19 cellular contexts compared by ENCODE assay signal in genomic region chr2:223805008-223805407, GRCh38.
"Had no signal": no experiment of that assay in that cellular context is flagged by ENCODE, and none has a peak within 500 bp of the region (broad histone marks: within the 10 kb centered on the region; RNA-seq: fewer than 3 reads in every experiment).

No MANE protein-coding gene starts in this region.

- H3K4me1 Mint-ChIP-seq: nephron progenitor cell had no signal

- H3K27me3 Mint-ChIP-seq: activated CD4-positive, alpha-beta memory T cell treated with anti-CD3 and anti-CD28 coated beads, Interleukin-2, amount 10 ng/mL, durations not matched to agents 7 days and 5 days; activated CD4-positive, alpha-beta T cell treated with anti-CD3 and anti-CD28 coated beads for 36 hours had no signal

- H3K4me3 Mint-ChIP-seq: activated CD4-positive, alpha-beta memory T cell treated with anti-CD3 and anti-CD28 coated beads, Interleukin-2, amount 10 ng/mL, durations not matched to agents 7 days and 5 days; activated CD4-positive, alpha-beta T cell treated with anti-CD3 and anti-CD28 coated beads for 36 hours; activated naive CD4-positive, alpha-beta T cell treated with anti-CD3 and anti-CD28 coated beads for 36 hours; nephron progenitor cell had no signal

- H3K4me3 ChIP-seq: coronary artery, heart left ventricle, spleen had no signal

- DNase-seq: activated CD4-positive, alpha-beta memory T cell treated with anti-CD3 and anti-CD28 coated beads, Interleukin-2, amount 10 ng/mL, durations not matched to agents 7 days and 5 days; activated CD4-positive, alpha-beta T cell treated with anti-CD3 and anti-CD28 coated beads for 36 hours; activated CD8-positive, alpha-beta memory T cell treated with anti-CD3 and anti-CD28 coated beads, Interleukin-2, amount 50 U/mL, for 48 hours; activated naive CD4-positive, alpha-beta T cell treated with anti-CD3 and anti-CD28 coated beads for 36 hours; caudate nucleus; effector CD4-positive, alpha-beta T cell; foreskin melanocyte; heart left ventricle; islet precursor cell; mesenchymal stem cell; nephron progenitor cell; spleen; stimulated activated CD4-positive, alpha-beta T cell treated with anti-CD3 and anti-CD28 coated beads, Interleukin-1b, Interleukin-23, amount 100 ng/mL, for 48 hours; stimulated activated naive CD4-positive, alpha-beta T cell; substantia nigra; upper lobe of left lung had no signal

- H3K4me1 ChIP-seq: heart left ventricle, upper lobe of left lung had no signal

- H3K9me3 ChIP-seq: heart left ventricle, spleen, upper lobe of left lung had no signal

- H3K27me3 ChIP-seq: heart left ventricle, spleen, upper lobe of left lung had no signal

- H3K9me3 Mint-ChIP-seq: activated CD4-positive, alpha-beta memory T cell treated with anti-CD3 and anti-CD28 coated beads, Interleukin-2, amount 10 ng/mL, durations not matched to agents 7 days and 5 days; activated naive CD4-positive, alpha-beta T cell treated with anti-CD3 and anti-CD28 coated beads for 36 hours; nephron progenitor cell had no signal

- H3K27ac Mint-ChIP-seq: activated CD4-positive, alpha-beta memory T cell treated with anti-CD3 and anti-CD28 coated beads, Interleukin-2, amount 10 ng/mL, durations not matched to agents 7 days and 5 days; activated CD4-positive, alpha-beta T cell treated with anti-CD3 and anti-CD28 coated beads for 36 hours; activated naive CD4-positive, alpha-beta T cell treated with anti-CD3 and anti-CD28 coated beads for 36 hours; nephron progenitor cell had no signal

- H3K36me3 ChIP-seq: heart left ventricle, spleen, upper lobe of left lung had no signal

- ATAC-seq: activated CD4-positive, alpha-beta T cell treated with anti-CD3 and anti-CD28 coated beads for 36 hours; heart left ventricle; left lobe of liver; sciatic nerve had no signal

- H3K27ac ChIP-seq: coronary artery, heart left ventricle, upper lobe of left lung had no signal
